In genomic region chr18:35064291-35064690, GRCh38 we compare ENCODE assay signal across 20 cellular contexts.
"Had no signal": no experiment of that assay in that cellular context is flagged by ENCODE, and none has a peak within 500 bp of the region (broad histone marks: within the 10 kb centered on the region; RNA-seq: fewer than 3 reads in every experiment).

No MANE protein-coding gene starts in this region.

- H3K27ac ChIP-seq: epithelial cell of prostate, esophagus muscularis mucosa, gastroesophageal sphincter, neutrophil, psoas muscle, right lobe of liver, suprapubic skin, thyroid gland had no signal

- H3K9me3 Mint-ChIP-seq: central memory CD8-positive, alpha-beta T cell; stimulated activated effector memory CD8-positive, alpha-beta T cell treated with anti-CD3 and anti-CD28 coated beads, Interleukin-12 subunit alpha, Interleukin-12 subunit beta, amount 100 ng/mL, for 72 hours; type B pancreatic cell had no signal

- H3K4me3 Mint-ChIP-seq: central memory CD8-positive, alpha-beta T cell; stimulated activated effector memory CD8-positive, alpha-beta T cell treated with anti-CD3 and anti-CD28 coated beads, Interleukin-12 subunit alpha, Interleukin-12 subunit beta, amount 100 ng/mL, for 72 hours; type B pancreatic cell had no signal

- H3K4me3 ChIP-seq: dorsolateral prefrontal cortex, esophagus muscularis mucosa, gastroesophageal sphincter, mucosa of descending colon, psoas muscle, right lobe of liver, suprapubic skin, thyroid gland had no signal

- H3K36me3 ChIP-seq: esophagus muscularis mucosa, gastroesophageal sphincter, neutrophil, right lobe of liver, suprapubic skin, thyroid gland had no signal

- H3K36me3 Mint-ChIP-seq: stimulated activated effector memory CD8-positive, alpha-beta T cell treated with anti-CD3 and anti-CD28 coated beads, Interleukin-12 subunit alpha, Interleukin-12 subunit beta, amount 100 ng/mL, for 72 hours; type B pancreatic cell had no signal

- H3K9me3 ChIP-seq: esophagus muscularis mucosa, gastroesophageal sphincter, mucosa of descending colon, neutrophil, psoas muscle, right lobe of liver, suprapubic skin, thyroid gland had no signal

- H3K27ac Mint-ChIP-seq: stimulated activated effector memory CD8-positive, alpha-beta T cell treated with anti-CD3 and anti-CD28 coated beads, Interleukin-12 subunit alpha, Interleukin-12 subunit beta, amount 100 ng/mL, for 72 hours; type B pancreatic cell had no signal

- H3K27me3 Mint-ChIP-seq: central memory CD8-positive, alpha-beta T cell; type B pancreatic cell had no signal

- H3K4me1 ChIP-seq: suprapubic skin had no signal

- DNase-seq: cortex of kidney; dorsolateral prefrontal cortex; effector CD8-positive, alpha-beta T cell; glutamatergic neuron; mammary epithelial cell; mucosa of descending colon; psoas muscle; right lobe of liver; stimulated activated CD4-positive, alpha-beta T cell treated with anti-CD3 and anti-CD28 coated beads, Interleukin-4, amount 100 ng/mL, for 1 hour; stimulated activated CD8-positive, alpha-beta memory T cell treated with anti-CD3 and anti-CD28 coated beads, Interleukin-4, amount 100 ng/mL, for 48 hours; stimulated activated naive CD8-positive, alpha-beta T cell treated with anti-CD3 and anti-CD28 coated beads, Interleukin-15, Interleukin-2, amounts not matched to agents 100 U/mL and 50 U/mL, for 24 hours; thyroid gland had no signal

- ATAC-seq: gastroesophageal sphincter; mucosa of descending colon; psoas muscle; right lobe of liver; stimulated activated effector memory CD8-positive, alpha-beta T cell treated with anti-CD3 and anti-CD28 coated beads, Interleukin-12 subunit alpha, Interleukin-12 subunit beta, amount 100 ng/mL, for 72 hours; stimulated activated naive CD8-positive, alpha-beta T cell treated with anti-CD3 and anti-CD28 coated beads, Interleukin-15, Interleukin-2, amounts not matched to agents 100 U/mL and 50 U/mL, for 24 hours had no signal

- H3K27me3 ChIP-seq: dorsolateral prefrontal cortex, esophagus muscularis mucosa, gastroesophageal sphincter, neutrophil, right lobe of liver, suprapubic skin, thyroid gland had no signal
